ENCODE assay signal across 16 cellular contexts in the genomic region with DNA sequence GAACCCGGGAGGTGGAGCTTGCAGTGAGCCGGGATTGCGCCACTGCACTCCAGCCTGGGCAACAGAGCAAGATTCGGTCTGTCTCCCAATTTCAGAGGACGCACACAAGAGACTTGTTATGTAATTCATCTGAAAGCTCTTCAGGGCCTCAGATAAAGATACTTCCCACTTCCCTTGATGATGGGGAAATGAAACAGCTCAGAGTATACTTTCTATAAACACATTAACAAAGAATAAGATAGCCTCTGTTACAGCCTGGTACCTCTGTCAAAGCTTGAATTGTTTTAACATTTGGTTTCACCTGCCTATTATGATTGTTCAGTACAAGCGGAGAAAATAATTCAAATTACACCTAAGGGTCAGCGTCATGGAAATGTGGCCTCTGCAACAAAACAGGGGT.
DNase-seq lines count a peak whose midpoint lies in the region; ATAC-seq lines count a peak whose summit lies in the region.
"Had no signal": no experiment of that assay in that cellular context is flagged by ENCODE, and none has a peak within 500 bp of the region (broad histone marks: within the 10 kb centered on the region; RNA-seq: fewer than 3 reads in every experiment).

No MANE protein-coding gene starts in this region.

- ATAC-seq in HG03025 (IDR thresholded peaks at IDR 0.05; ENCODE audit: low FRiP score, unreplicated experiment) (peak; percentile 73), GM21737 (IDR thresholded peaks at IDR 0.05; ENCODE audit: unreplicated experiment) (no peak), HG02840 (IDR thresholded peaks at IDR 0.05; ENCODE audit: low FRiP score, unreplicated experiment) (no peak), GM21825 (IDR thresholded peaks at IDR 0.05; ENCODE audit: unreplicated experiment) (no peak)
- ATAC-seq: heart left ventricle had no signal

- DNase-seq in SKM-1 treated with dmso at 0.1 percent for 144 hours (lab: John Stamatoyannopoulos, UW; ENCODE audit: unreplicated experiment) (peak; percentile 57), SKM-1 (lab: John Stamatoyannopoulos, UW; ENCODE audit: unreplicated experiment) (no peak), NOMO-1 treated with DMSO at 0.1 percent for 48 hours (lab: John Stamatoyannopoulos, UW; ENCODE audit: unreplicated experiment) (peak; percentile 81), posterior cingulate gyrus (no peak)
- DNase-seq: 8988T, GOT3, heart left ventricle, immature natural killer cell, NCI-H1417, NCI-H69, retina, testis had no signal

- intact Hi-C loops in posterior cingulate gyrus (cut with DNase I) = no loop called here

Comparison
In these comparisons a context has a peak if more than half of its experiments do, and no peak if none do; other contexts are left out.
1. DNase-seq: peak in SKM-1 treated with dmso at 0.1 percent for 144 hours (single experiment) and NOMO-1 treated with DMSO at 0.1 percent for 48 hours (single experiment); none in SKM-1 (single experiment) and posterior cingulate gyrus (0 of 10).